In the genomic region with DNA sequence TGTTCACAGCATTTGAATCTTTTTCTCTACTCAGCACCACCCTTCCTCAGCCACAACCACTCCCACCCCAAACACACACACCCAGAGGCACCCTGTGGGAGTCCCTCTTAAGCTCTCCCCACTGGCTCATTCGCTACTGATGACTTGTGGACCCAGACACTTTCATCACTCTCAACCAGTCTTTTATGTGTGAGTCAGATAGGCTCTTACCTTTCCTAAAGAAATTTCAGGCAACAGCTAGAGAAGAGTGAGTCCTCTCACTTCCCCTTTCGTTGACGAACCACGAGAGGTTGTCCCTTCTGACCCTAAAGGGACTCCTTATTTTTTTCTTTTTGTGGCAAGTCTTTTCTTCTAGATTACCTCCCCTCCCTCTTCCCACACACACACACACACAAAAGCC, we compare ENCODE assay signal across 9 cellular contexts. TPM values are rescaled to one million over a fixed set of nuclear protein-coding genes. Genes with fewer than 3 reads are reported as not detected.
DNase-seq lines count a peak whose midpoint lies in the region; ATAC-seq and TF ChIP-seq lines count a peak whose summit lies in the region.
"Had no signal": no experiment of that assay in that cellular context is flagged by ENCODE, and none has a peak within 500 bp of the region (broad histone marks: within the 10 kb centered on the region; RNA-seq: fewer than 3 reads in every experiment).

No MANE protein-coding gene starts in this region.

- no peak for TF ChIP-seq EP300 in SK-N-SH (IDR thresholded peaks at IDR 0.05; ENCODE audit: borderline replicate concordance in 1 of 2, low read depth in 1 of 2, low read length in 1 of 2)

- H3F3A ChIP-seq in SK-N-SH (replicated peaks; ENCODE audit: insufficient read depth): peaks cover 7% of the 10 kb centered on the region

- ATAC-seq in SK-N-SH treated with all-trans-retinoic acid at 6 μM for 48 hours (no peak; the same call in 2 of the 3 replicates), HG03135 (IDR thresholded peaks at IDR 0.05; ENCODE audit: unreplicated experiment) (peak; percentile 95)

- H3K4me1 ChIP-seq in SK-N-SH (ENCODE audit: control insufficient read depth in 1 of 2, insufficient read depth in 2 of 2, low read depth in 1 of 2, low read length in 1 of 2): peaks cover 9 to 27% of the 10 kb centered on the region in 2 experiments; a peak in 3 of 4 replicates

- 98% methylated on average over 4 of the region's 4 CpGs for WGBS in SK-N-SH (ENCODE audit: low lambda C conversion rate)

- TF ChIP-seq CTCF in SK-N-SH (IDR thresholded peaks at IDR 0.05): no peak

- H3K4me3 ChIP-seq in SK-N-SH (ENCODE audit: low read depth in 2 of 2, low read length in 1 of 2): no peak overlapping the region
- H3K4me3 ChIP-seq: skin epidermis had no signal

- H3K9me3 ChIP-seq in SK-N-SH: no peaks in the 10 kb centered on the region

- CTCF ChIA-PET in SK-N-SH (lab: Yijun Ruan, JAX): interaction anchor here (1.2 to 4.8 kb wide), 5 partner anchors 12 to 329 kb away, joined by 3 to 33 read pairs (median 14); no protein-coding TSS in a partner anchor

- H3K36me3 ChIP-seq in SK-N-SH (replicated peaks in 1 of 2; ENCODE audit: control insufficient read depth in 1 of 2, insufficient read depth in 2 of 2, low read length in 1 of 2): peaks cover 0 to 7% of the 10 kb centered on the region in 2 experiments

- no peaks in the 10 kb centered on the region for H3K9me2 ChIP-seq in SK-N-SH

- H2AFZ ChIP-seq in SK-N-SH (ENCODE audit: low read depth): no peak overlapping the region

- no peak for DNase-seq in SK-N-SH
- peak; percentile 28 for DNase-seq in activated CD4-positive, alpha-beta T cell treated with anti-CD3 and anti-CD28 coated beads for 1 hour
- DNase-seq in glomerular visceral epithelial cell (ENCODE audit: extremely low spot score): peak; percentile 11
- DNase-seq in stimulated activated CD8-positive, alpha-beta memory T cell treated with anti-CD3 and anti-CD28 coated beads, Interleukin-4, amount 100 ng/mL, for 4 hours (ENCODE audit: low read depth in 2 of 2, low spot score in 1 of 2): peak; percentile 20 to 43
- DNase-seq in hepatic stellate cell (ENCODE audit: low spot score): no peak
- DNase-seq in NCI-H1417 (lab: John Stamatoyannopoulos, UW): no peak

- H3K79me2 ChIP-seq in SK-N-SH (ENCODE audit: insufficient read depth): peaks cover 11% of the 10 kb centered on the region

- POLR2A ChIA-PET in SK-N-SH (lab: Yijun Ruan, JAX): interaction anchor here (0.6 kb wide), 1 partner anchor 97 kb away, joined by 4 read pairs; no protein-coding TSS in a partner anchor

- no peaks in the 10 kb centered on the region for H3K27me3 ChIP-seq in SK-N-SH (ENCODE audit: insufficient read depth)

- H3K9ac ChIP-seq in SK-N-SH: no peak overlapping the region

- H3K4me2 ChIP-seq in SK-N-SH: no peak overlapping the region

- peak overlapping the region; percentile 7 to 30; a peak in 1 of 4 replicates for H3K27ac ChIP-seq in SK-N-SH (ENCODE audit: low read depth in 2 of 2, low read length in 1 of 2)

- no peaks in the 10 kb centered on the region for H4K20me1 ChIP-seq in SK-N-SH (ENCODE audit: insufficient read depth)

- TF ChIP-seq RAD21 in SK-N-SH (IDR thresholded peaks at IDR 0.05; ENCODE audit: low read length): no peak

TF ChIP-seq in SK-N-SH, 30 proteins besides CTCF, POLR2A, EP300 and RAD21:
- TF ChIP-seq RXRA (IDR thresholded peaks at IDR 0.05; ENCODE audit: borderline replicate concordance, low read depth): no peak
- no peak for TF ChIP-seq REST (IDR thresholded peaks at IDR 0.05; ENCODE audit: low read depth, low read length)
- TF ChIP-seq SIN3A (IDR thresholded peaks at IDR 0.05; ENCODE audit: borderline replicate concordance, low read depth, low read length): no peak
- TF ChIP-seq FOXM1 (IDR thresholded peaks at IDR 0.05; ENCODE audit: low read depth): no peak

TF ChIP-seq in SK-N-SH treated with all-trans-retinoic acid at 6 μM for 48 hours, 23 proteins besides CTCF, POLR2A, EP300 and RAD21:
- TF ChIP-seq GLIS3 (CRISPR knock-in tag; IDR thresholded peaks at IDR 0.05) (no peak), POU6F1 (CRISPR knock-in tag; IDR thresholded peaks at IDR 0.05; ENCODE audit: borderline replicate concordance, low read depth) (no peak), ARNTL (CRISPR knock-in tag; IDR thresholded peaks at IDR 0.05; ENCODE audit: borderline replicate concordance, low read depth) (no peak), SNAI2 (CRISPR knock-in tag; IDR thresholded peaks at IDR 0.05) (no peak), CSDC2 (CRISPR knock-in tag; IDR thresholded peaks at IDR 0.05) (no peak), RARB (CRISPR knock-in tag; IDR thresholded peaks at IDR 0.05) (no peak)

RNA-seq across cellular contexts. Expression of gene ARHGAP31, which starts 58.1 kb away (rescaled TPM):
- polyA plus RNA-seq in SK-N-SH (2012; rRNA removed): 4.4 and 7.7 TPM in 2 replicates
- 4.0 and 4.8 TPM in 2 replicates for polyA plus RNA-seq in SK-N-SH (2012; cell fraction: cytosol; rRNA removed)
- polyA plus RNA-seq in SK-N-SH (2012; cell fraction: nucleus; rRNA removed): 6.0 and 7.0 TPM in 2 replicates

Comparison
In these comparisons a context has a peak if more than half of its experiments do, and no peak if none do; other contexts are left out.
1. DNase-seq: peak in activated CD4-positive, alpha-beta T cell treated with anti-CD3 and anti-CD28 coated beads for 1 hour (single experiment), glomerular visceral epithelial cell (single experiment) and stimulated activated CD8-positive, alpha-beta memory T cell treated with anti-CD3 and anti-CD28 coated beads, Interleukin-4, amount 100 ng/mL, for 4 hours (2 of 2); none in SK-N-SH (single experiment), hepatic stellate cell (single experiment) and NCI-H1417 (0 of 3).